23 cellular contexts compared by ENCODE assay signal in the genomic region with DNA sequence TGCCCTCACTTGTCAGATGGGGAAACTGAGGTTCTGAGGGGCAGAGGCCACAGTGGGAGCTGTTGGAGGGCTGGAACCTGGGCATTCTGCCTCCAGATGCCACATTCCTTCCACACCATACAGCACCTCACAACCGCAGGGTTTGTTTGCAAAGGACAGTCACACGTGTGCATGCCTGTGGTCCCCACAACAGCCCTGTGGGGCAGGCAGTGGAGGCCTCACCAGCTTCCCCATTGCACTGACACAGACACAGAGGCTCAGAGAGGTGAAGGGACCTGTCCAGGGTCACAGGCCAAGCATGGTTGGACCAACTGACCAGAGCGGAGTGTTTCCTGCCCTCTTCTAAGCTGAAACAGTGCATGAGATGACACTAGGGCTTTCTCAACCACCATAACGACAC.
DNase-seq lines count a peak whose midpoint lies in the region; ATAC-seq and TF ChIP-seq lines count a peak whose summit lies in the region.
"Had no signal": no experiment of that assay in that cellular context is flagged by ENCODE, and none has a peak within 500 bp of the region (broad histone marks: within the 10 kb centered on the region; RNA-seq: fewer than 3 reads in every experiment).

No MANE protein-coding gene starts in this region.

- H3K9me3 ChIP-seq in H9 (ENCODE audit: control insufficient read depth, low read depth, low read length) (no peaks in the 10 kb centered on the region), Caco-2 (no peaks in the 10 kb centered on the region)
- H3K9me3 ChIP-seq: psoas muscle had no signal

- no peak overlapping the region for H2BK5ac ChIP-seq in H9 (ENCODE audit: insufficient read length, low read length)

- no peak overlapping the region for H2BK20ac ChIP-seq in H9 (ENCODE audit: low read depth, low read length, poor library complexity, severe bottlenecking)

- H3K4me1 ChIP-seq in H9 (ENCODE audit: insufficient read depth, low read length) (peaks cover 15% of the 10 kb centered on the region), Caco-2 (no peaks in the 10 kb centered on the region)
- H3K4me1 ChIP-seq: neural progenitor cell had no signal

- CTCF ChIA-PET in Caco-2 (lab: Charles Lee), result no interaction called here

- no peak overlapping the region for H3K4ac ChIP-seq in H9 (ENCODE audit: low read depth, low read length)

- no peak for ATAC-seq in naive thymus-derived CD8-positive, alpha-beta T cell
- ATAC-seq: left colon, psoas muscle had no signal

- no peak overlapping the region for H3K4me3 ChIP-seq in Caco-2 (ENCODE audit: low read depth, low read length)
- H3K4me3 ChIP-seq: neural progenitor cell, psoas muscle, smooth muscle cell had no signal

- no peak overlapping the region for H3K9ac ChIP-seq in H9 (ENCODE audit: extremely low read depth, insufficient read length, low read length)
- H3K9ac ChIP-seq: neural progenitor cell had no signal

- H3K36me3 Mint-ChIP-seq in activated CD4-positive, alpha-beta T cell treated with anti-CD3 and anti-CD28 coated beads, Interleukin-2, amount 10 ng/mL, durations not matched to agents 24 days and 14 days (ENCODE audit: low read depth), result no peaks in the 10 kb centered on the region
- no peaks in the 10 kb centered on the region for H3K36me3 Mint-ChIP-seq in H9 (ENCODE audit: insufficient read depth in 1 of 3, low read depth in 3 of 3)
- H3K36me3 Mint-ChIP-seq in naive thymus-derived CD8-positive, alpha-beta T cell, result no peaks in the 10 kb centered on the region
- no peaks in the 10 kb centered on the region for H3K36me3 Mint-ChIP-seq in Caco-2 (ENCODE audit: insufficient read depth, unreplicated experiment)
- H3K36me3 Mint-ChIP-seq: mesothelial cell of epicardium, neural progenitor cell, type B pancreatic cell had no signal

- POLR2A ChIA-PET in naive thymus-derived CD8-positive, alpha-beta T cell (lab: Charles Lee), result interaction anchor here (0.5 to 2.0 kb wide), 5 partner anchors 9 to 471 kb away, joined by 3 to 6 read pairs (median 3); no protein-coding TSS in a partner anchor
- POLR2A ChIA-PET in Caco-2 (lab: Charles Lee), result no interaction called here

- H2BK12ac ChIP-seq in H9 (ENCODE audit: insufficient read length, low read depth, low read length), result peak overlapping the region; percentile 83

- BruUV-seq in Caco-2 (replicated peaks; lab: Mats Ljungman, UMichigan), result no TSS peak

- H4K91ac ChIP-seq in H9 (ENCODE audit: insufficient read length, low read depth, low read length), result no peak overlapping the region

- DNase-seq in activated CD4-positive, alpha-beta T cell treated with anti-CD3 and anti-CD28 coated beads, Interleukin-2, amount 10 ng/mL, durations not matched to agents 24 days and 14 days, result no peak
- no peak for DNase-seq in activated CD4-positive, alpha-beta T cell treated with anti-CD3 and anti-CD28 coated beads, Interleukin-2, amount 50 U/mL, for 48 hours
- no peak for DNase-seq in H9
- peak; percentile 45 for DNase-seq in SW480 (ENCODE audit: low spot score)
- DNase-seq in naive thymus-derived CD8-positive, alpha-beta T cell, result no peak
- no peak for DNase-seq in midbrain (lab: John Stamatoyannopoulos, UW)
- DNase-seq in GM13976 (ENCODE audit: low spot score), result no peak
- no peak for DNase-seq in Caco-2
- DNase-seq: activated CD4-positive, alpha-beta T cell treated with anti-CD3 and anti-CD28 coated beads, Interleukin-2, amount 50 U/mL, for 4 hours; activated naive CD4-positive, alpha-beta T cell treated with anti-CD3 and anti-CD28 coated beads, Interleukin-2, amount 50 U/mL, for 16 hours; activated T-cell treated with anti-CD3 and anti-CD28 coated beads, Interleukin-2, amount 50 U/mL, for 24 hours; EL; left colon; NCI-H1436; NCI-H510A treated with DMSO at 0.1 percent for 48 hours; SHP77 treated with DMSO at 0.1 percent for 48 hours; T-helper 17 cell had no signal

- H3K27ac Mint-ChIP-seq in activated CD4-positive, alpha-beta T cell treated with anti-CD3 and anti-CD28 coated beads, Interleukin-2, amount 10 ng/mL, durations not matched to agents 24 days and 14 days, result no peak overlapping the region
- H3K27ac Mint-ChIP-seq in H9, result peak overlapping the region in 1 of 3 experiments; percentile 17; a peak in 2 of 7 replicates
- H3K27ac Mint-ChIP-seq in naive thymus-derived CD8-positive, alpha-beta T cell, result peak overlapping the region in 5 of 10 donors; percentile 0 to 80 (median 47)
- no peak overlapping the region for H3K27ac Mint-ChIP-seq in Caco-2 (ENCODE audit: unreplicated experiment)
- H3K27ac Mint-ChIP-seq: activated T-cell treated with anti-CD3 and anti-CD28 coated beads, Interleukin-2, amount 50 U/mL, for 24 hours; mesothelial cell of epicardium; neural progenitor cell; T-helper 17 cell; type B pancreatic cell had no signal

- TF ChIP-seq CTCF in H9 (conservative IDR thresholded peaks at IDR 0.05), result no peak
- TF ChIP-seq CTCF in GM13976 (IDR thresholded peaks at IDR 0.05; ENCODE audit: borderline replicate concordance, control extremely low read depth, extremely low read depth, insufficient read depth, missing control alignments), result no peak
- no peak for TF ChIP-seq CTCF in Caco-2 (IDR thresholded peaks at IDR 0.05; ENCODE audit: insufficient read depth in 1 of 2, low read depth in 1 of 2, low read length in 1 of 2, severe bottlenecking in 1 of 2, unreplicated experiment in 1 of 2)

- no peak overlapping the region for H3K14ac ChIP-seq in H9 (ENCODE audit: insufficient read depth, low read length)

- H3K4me2 ChIP-seq in H9 (ENCODE audit: insufficient read depth, insufficient read length, low read length), result no peak overlapping the region
- H3K4me2 ChIP-seq: neural progenitor cell, smooth muscle cell had no signal

- no peak overlapping the region for H3K23ac ChIP-seq in H9 (ENCODE audit: insufficient read length, low read depth, low read length)

- in situ Hi-C loops in GM13976 (cut with MboI; ENCODE audit: low sequenced_read_pairs, unreplicated experiment), result no loop called here

- H3K56ac ChIP-seq in H9 (ENCODE audit: insufficient read length, low read depth, low read length), result no peak overlapping the region

- no peak overlapping the region for H3T11ph ChIP-seq in H9 (ENCODE audit: low read length)

- H4K8ac ChIP-seq in H9 (replicated peaks; ENCODE audit: insufficient read length, low read depth, low read length), result no peak overlapping the region

- H4K20me1 ChIP-seq in H9 (ENCODE audit: control insufficient read depth, insufficient read depth, insufficient read length), result no peaks in the 10 kb centered on the region

- H3K27ac ChIP-seq in H9 (ENCODE audit: insufficient read length, low read depth, low read length), result no peak overlapping the region
- H3K27ac ChIP-seq: 22Rv1, neural progenitor cell, psoas muscle had no signal

- H3K79me2 ChIP-seq in H9 (ENCODE audit: insufficient read depth, low read length), result no peaks in the 10 kb centered on the region

- peak overlapping the region; percentile 13 for H3K4me3 Mint-ChIP-seq in activated CD4-positive, alpha-beta T cell treated with anti-CD3 and anti-CD28 coated beads, Interleukin-2, amount 10 ng/mL, durations not matched to agents 24 days and 14 days
- H3K4me3 Mint-ChIP-seq in H9, result peak overlapping the region in 1 of 2 experiments; percentile 0; a peak in 1 of 5 replicates
- H3K4me3 Mint-ChIP-seq in naive thymus-derived CD8-positive, alpha-beta T cell, result peak overlapping the region in 7 of 10 donors; percentile 50 to 70 (median 64)
- H3K4me3 Mint-ChIP-seq in Caco-2 (ENCODE audit: unreplicated experiment), result no peak overlapping the region
- H3K4me3 Mint-ChIP-seq: activated T-cell treated with anti-CD3 and anti-CD28 coated beads, Interleukin-2, amount 50 U/mL, for 24 hours; mesothelial cell of epicardium; neural progenitor cell; type B pancreatic cell had no signal

- H3K4me1 Mint-ChIP-seq in activated CD4-positive, alpha-beta T cell treated with anti-CD3 and anti-CD28 coated beads, Interleukin-2, amount 10 ng/mL, durations not matched to agents 24 days and 14 days, result peaks cover 11% of the 10 kb centered on the region
- peaks cover 41 to 45% of the 10 kb centered on the region in 2 experiments for H3K4me1 Mint-ChIP-seq in H9
- peaks cover 30 to 53% (median 38%) of the 10 kb centered on the region in 4 donors for H3K4me1 Mint-ChIP-seq in naive thymus-derived CD8-positive, alpha-beta T cell
- H3K4me1 Mint-ChIP-seq in Caco-2 (ENCODE audit: low read depth, unreplicated experiment), result no peaks in the 10 kb centered on the region
- H3K4me1 Mint-ChIP-seq: mesothelial cell of epicardium had no signal

- H2AFZ ChIP-seq in H9 (ENCODE audit: low read length), result no peak overlapping the region
- H2AFZ ChIP-seq: neural progenitor cell had no signal

- no peaks in the 10 kb centered on the region for H3K79me1 ChIP-seq in H9 (ENCODE audit: insufficient read depth, low read depth, low read length, poor library complexity, severe bottlenecking)

- H2BK15ac ChIP-seq in H9 (ENCODE audit: low read depth, low read length), result no peak overlapping the region

- H3K23me2 ChIP-seq in H9 (ENCODE audit: insufficient read length, low read depth, low read length, poor library complexity, severe bottlenecking), result no peaks in the 10 kb centered on the region

- no peak overlapping the region for H2AK5ac ChIP-seq in H9 (ENCODE audit: insufficient read length, low read length)

- no peak overlapping the region for H3K18ac ChIP-seq in H9 (ENCODE audit: insufficient read length, low read depth, low read length)

- H2BK120ac ChIP-seq in H9 (ENCODE audit: low read depth, low read length, poor library complexity, severe bottlenecking), result no peak overlapping the region

- no peaks in the 10 kb centered on the region for H3K9me3 Mint-ChIP-seq in activated CD4-positive, alpha-beta T cell treated with anti-CD3 and anti-CD28 coated beads, Interleukin-2, amount 10 ng/mL, durations not matched to agents 24 days and 14 days
- no peaks in the 10 kb centered on the region for H3K9me3 Mint-ChIP-seq in H9
- H3K9me3 Mint-ChIP-seq in naive thymus-derived CD8-positive, alpha-beta T cell, result peaks cover 0 to 2% (median 0%) of the 10 kb centered on the region in 9 donors
- no peaks in the 10 kb centered on the region for H3K9me3 Mint-ChIP-seq in Caco-2 (ENCODE audit: unreplicated experiment)
- H3K9me3 Mint-ChIP-seq: activated T-cell treated with anti-CD3 and anti-CD28 coated beads, Interleukin-2, amount 50 U/mL, for 24 hours; mesothelial cell of epicardium; neural progenitor cell; type B pancreatic cell had no signal

- no CpG with 5 or more reads among the region's 4 CpGs for WGBS in H9 (ENCODE audit: extremely low coverage, insufficient read length, low lambda C conversion rate)

- no peak overlapping the region for H4K5ac ChIP-seq in H9 (ENCODE audit: insufficient read length, low read depth, low read length)

- no peaks in the 10 kb centered on the region for H3K36me3 ChIP-seq in Caco-2 (ENCODE audit: control insufficient read depth, insufficient read depth, low read length)
- H3K36me3 ChIP-seq: neural progenitor cell had no signal

- intact Hi-C loops in activated CD4-positive, alpha-beta T cell treated with anti-CD3 and anti-CD28 coated beads, Interleukin-2, amount 10 ng/mL, durations not matched to agents 24 days and 14 days (cut with micrococcal nuclease), result no loop called here
- intact Hi-C loops in Caco-2 (cut with micrococcal nuclease; ENCODE audit: unreplicated experiment), result no loop called here

- H3K27me3 Mint-ChIP-seq in activated CD4-positive, alpha-beta T cell treated with anti-CD3 and anti-CD28 coated beads, Interleukin-2, amount 10 ng/mL, durations not matched to agents 24 days and 14 days, result peaks cover 7% of the 10 kb centered on the region
- H3K27me3 Mint-ChIP-seq in H9 (ENCODE audit: low read depth), result peaks cover 5% of the 10 kb centered on the region
- H3K27me3 Mint-ChIP-seq in naive thymus-derived CD8-positive, alpha-beta T cell, result peaks cover 0 to 40% (median 5%) of the 10 kb centered on the region in 5 donors
- H3K27me3 Mint-ChIP-seq in Caco-2 (ENCODE audit: insufficient read depth, unreplicated experiment), result peaks cover 26% of the 10 kb centered on the region
- H3K27me3 Mint-ChIP-seq: activated T-cell treated with anti-CD3 and anti-CD28 coated beads, Interleukin-2, amount 50 U/mL, for 24 hours had no signal

- no peaks in the 10 kb centered on the region for H3K27me3 ChIP-seq in H9 (ENCODE audit: insufficient read depth, low read length)
- no peaks in the 10 kb centered on the region for H3K27me3 ChIP-seq in Caco-2 (replicated peaks; ENCODE audit: control insufficient read depth, insufficient read depth, low read length)
- H3K27me3 ChIP-seq: neural progenitor cell had no signal
